8 cellular contexts compared by ENCODE assay signal in genomic region chr19:57849162-57849665, GRCh38. TPM values are rescaled to one million over a fixed set of nuclear protein-coding genes. Genes with fewer than 3 reads are reported as not detected.
DNase-seq lines count a peak whose midpoint lies in the region; ATAC-seq and TF ChIP-seq lines count a peak whose summit lies in the region.
"Not testable (repeated sequence)": the region's sequence is repeated elsewhere in the genome, so short reads cannot be mapped to it uniquely, and the experiment has no call there.

No MANE protein-coding gene starts in this region.

- POLR2A ChIA-PET in PC-3 (lab: Charles Lee; ENCODE audit: unreplicated experiment), result interaction anchor here (0.6 kb wide), 1 partner anchor 186 kb away, joined by 3 read pairs; no protein-coding TSS in a partner anchor

- ATAC-seq in GM21423 (IDR thresholded peaks at IDR 0.05; ENCODE audit: unreplicated experiment) (peak; percentile 28), HG03103 (IDR thresholded peaks at IDR 0.05; ENCODE audit: low read depth, unreplicated experiment) (peak; percentile 18), PC-3 (peak; percentile 22)

- not testable (repeated sequence) for H3K9me3 ChIP-seq in PC-3 (ENCODE audit: low read length); muscle layer of colon (ENCODE audit: low read length)

- H3K36me3 Mint-ChIP-seq in Calu3 (ENCODE audit: insufficient read depth, unreplicated experiment), result peaks cover 58% of the 10 kb centered on the region
- H3K36me3 Mint-ChIP-seq in activated naive CD4-positive, alpha-beta T cell treated with anti-CD3 and anti-CD28 coated beads, Interleukin-2, amount 10 ng/mL, durations not matched to agents 7 days and 5 days, result peaks cover 67% of the 10 kb centered on the region
- H3K36me3 Mint-ChIP-seq in stimulated activated naive CD8-positive, alpha-beta T cell treated with anti-CD3 and anti-CD28 coated beads, Interleukin-15, Interleukin-2, amounts not matched to agents 100 ng/mL and 50 ng/mL, for 24 hours (ENCODE audit: low read depth), result peaks cover 59% of the 10 kb centered on the region

- not testable (repeated sequence) for H4K20me1 ChIP-seq in PC-3 (ENCODE audit: low read length)

- not testable (repeated sequence) for DNase-seq in Calu3; PC-3; activated naive CD4-positive, alpha-beta T cell treated with anti-CD3 and anti-CD28 coated beads, Interleukin-2, amount 10 ng/mL, durations not matched to agents 7 days and 5 days; fibroblast of pulmonary artery (ENCODE audit: low read depth)

- not testable (repeated sequence) for H3K27ac ChIP-seq in PC-3 (ENCODE audit: low read length); muscle layer of colon (ENCODE audit: low read depth, low read length)

- not testable (repeated sequence) for H3F3A ChIP-seq in PC-3 (ENCODE audit: low read length, unreplicated experiment)

- H3K9ac ChIP-seq in PC-3 (ENCODE audit: low read length); muscle layer of colon (ENCODE audit: low read length): not testable (repeated sequence)

- H3K36me3 ChIP-seq in PC-3 (ENCODE audit: low read depth, low read length), result peaks cover 45% of the 10 kb centered on the region
- H3K36me3 ChIP-seq in muscle layer of colon (ENCODE audit: insufficient read depth, low read length), result not testable (repeated sequence)

- not testable (repeated sequence) for H2AFZ ChIP-seq in PC-3 (ENCODE audit: low read length)

- not testable (repeated sequence) for H3K9me2 ChIP-seq in PC-3 (replicated peaks; ENCODE audit: low read length)

- H3K4me1 Mint-ChIP-seq in Calu3 (ENCODE audit: low read depth, unreplicated experiment), result peaks cover 13% of the 10 kb centered on the region
- peaks cover 25% of the 10 kb centered on the region for H3K4me1 Mint-ChIP-seq in activated naive CD4-positive, alpha-beta T cell treated with anti-CD3 and anti-CD28 coated beads, Interleukin-2, amount 10 ng/mL, durations not matched to agents 7 days and 5 days
- H3K4me1 Mint-ChIP-seq in stimulated activated naive CD8-positive, alpha-beta T cell treated with anti-CD3 and anti-CD28 coated beads, Interleukin-15, Interleukin-2, amounts not matched to agents 100 ng/mL and 50 ng/mL, for 24 hours (ENCODE audit: low read depth), result peaks cover 27% of the 10 kb centered on the region

- H3K4me3 Mint-ChIP-seq in Calu3 (ENCODE audit: low read depth, unreplicated experiment), result peak overlapping the region; percentile 94
- H3K4me3 Mint-ChIP-seq in activated naive CD4-positive, alpha-beta T cell treated with anti-CD3 and anti-CD28 coated beads, Interleukin-2, amount 10 ng/mL, durations not matched to agents 7 days and 5 days, result peak overlapping the region; percentile 87
- peak overlapping the region; percentile 90 for H3K4me3 Mint-ChIP-seq in stimulated activated naive CD8-positive, alpha-beta T cell treated with anti-CD3 and anti-CD28 coated beads, Interleukin-15, Interleukin-2, amounts not matched to agents 100 ng/mL and 50 ng/mL, for 24 hours

- not testable (repeated sequence) for TF ChIP-seq CTCF in Calu3 (IDR thresholded peaks at IDR 0.05; ENCODE audit: unreplicated experiment); PC-3 (conservative IDR thresholded peaks at IDR 0.05; ENCODE audit: low read depth, low read length); fibroblast of pulmonary artery (IDR thresholded peaks at IDR 0.05; ENCODE audit: low read length, missing control alignments)

- not testable (repeated sequence) for H3K27me3 Mint-ChIP-seq in Calu3 (ENCODE audit: unreplicated experiment); activated naive CD4-positive, alpha-beta T cell treated with anti-CD3 and anti-CD28 coated beads, Interleukin-2, amount 10 ng/mL, durations not matched to agents 7 days and 5 days; stimulated activated naive CD8-positive, alpha-beta T cell treated with anti-CD3 and anti-CD28 coated beads, Interleukin-15, Interleukin-2, amounts not matched to agents 100 ng/mL and 50 ng/mL, for 24 hours

- intact Hi-C loops in Calu3 (cut with micrococcal nuclease; ENCODE audit: unreplicated experiment); PC-3 (cut with micrococcal nuclease): not testable (repeated sequence)

- peak overlapping the region; percentile 88; the same call in 1 of the 2 replicates for H3K4me3 ChIP-seq in PC-3 (ENCODE audit: low read length)
- peak overlapping the region; percentile 86 for H3K4me3 ChIP-seq in fibroblast of pulmonary artery (replicated peaks; ENCODE audit: low read depth, low read length)
- H3K4me3 ChIP-seq in muscle layer of colon (ENCODE audit: low read depth in 1 of 2, low read length in 2 of 2), result peak overlapping the region; percentile 80 to 84

- not testable (repeated sequence) for H3K4me1 ChIP-seq in PC-3 (ENCODE audit: insufficient read depth, low read length)
- H3K4me1 ChIP-seq in muscle layer of colon (ENCODE audit: insufficient read depth, low read length), result peaks cover 12% of the 10 kb centered on the region

- H3K27me3 ChIP-seq in PC-3 (ENCODE audit: low read length); muscle layer of colon (ENCODE audit: control insufficient read depth in 1 of 2, insufficient read depth in 2 of 2, low read length in 2 of 2): not testable (repeated sequence)

- CTCF ChIA-PET in Calu3 (lab: Charles Lee), result interaction anchor here (0.6 to 2.0 kb wide), 2 partner anchors 34 to 884 kb away, joined by 3 to 6 read pairs; partner anchors contain the start of gene ZNF552
- CTCF ChIA-PET in PC-3 (lab: Charles Lee), result not testable (repeated sequence)
- CTCF ChIA-PET in activated naive CD4-positive, alpha-beta T cell treated with anti-CD3 and anti-CD28 coated beads, Interleukin-2, amount 10 ng/mL, durations not matched to agents 7 days and 5 days (lab: Charles Lee), result interaction anchor here (0.7 kb wide), 1 partner anchor 191 kb away, joined by 3 read pairs; no protein-coding TSS in a partner anchor

- peak overlapping the region; percentile 83 for H3K27ac Mint-ChIP-seq in Calu3 (ENCODE audit: unreplicated experiment)
- H3K27ac Mint-ChIP-seq in activated naive CD4-positive, alpha-beta T cell treated with anti-CD3 and anti-CD28 coated beads, Interleukin-2, amount 10 ng/mL, durations not matched to agents 7 days and 5 days, result peak overlapping the region; percentile 95
- peak overlapping the region; percentile 91 for H3K27ac Mint-ChIP-seq in stimulated activated naive CD8-positive, alpha-beta T cell treated with anti-CD3 and anti-CD28 coated beads, Interleukin-15, Interleukin-2, amounts not matched to agents 100 ng/mL and 50 ng/mL, for 24 hours

- not testable (repeated sequence) for BruUV-seq in Calu3 (replicated peaks; lab: Mats Ljungman, UMichigan); PC-3 (replicated peaks; lab: Mats Ljungman, UMichigan)

- peaks cover 64% of the 10 kb centered on the region for H3K79me2 ChIP-seq in PC-3 (ENCODE audit: low read length)

- H3K4me2 ChIP-seq in PC-3 (ENCODE audit: low read length), result not testable (repeated sequence)

- not testable (repeated sequence) for H3K9me3 Mint-ChIP-seq in Calu3 (ENCODE audit: low read depth, unreplicated experiment); stimulated activated naive CD8-positive, alpha-beta T cell treated with anti-CD3 and anti-CD28 coated beads, Interleukin-15, Interleukin-2, amounts not matched to agents 100 ng/mL and 50 ng/mL, for 24 hours
- H3K9me3 Mint-ChIP-seq in activated naive CD4-positive, alpha-beta T cell treated with anti-CD3 and anti-CD28 coated beads, Interleukin-2, amount 10 ng/mL, durations not matched to agents 7 days and 5 days, result peaks cover 17% of the 10 kb centered on the region

RNA-seq across cellular contexts. Expression of gene ZNF587, which starts 0.4 kb away (rescaled TPM):
- total RNA-seq in Calu3 (2022) (111 and 113 TPM in 2 replicates), PC-3 (2014; rRNA removed) (16.3 and 21.4 TPM in 2 replicates)

RNA-seq across cellular contexts. Expression of gene ZNF587B, which starts 19.1 kb away (rescaled TPM):
- 31.1 and 31.6 TPM in 2 replicates for total RNA-seq in Calu3 (2022)
- total RNA-seq in PC-3 (2014; rRNA removed), result 21.2 and 28.0 TPM in 2 replicates

RNA-seq across cellular contexts. Expression of gene ZNF552, which starts 34.5 kb away (rescaled TPM):
- 24.0 and 24.8 TPM in 2 replicates for total RNA-seq in Calu3 (2022)
- total RNA-seq in PC-3 (2014; rRNA removed), result 8.4 and 12.0 TPM in 2 replicates

RNA-seq across cellular contexts. Expression of gene ZNF814, which starts 39.6 kb away (rescaled TPM):
- total RNA-seq in Calu3 (2022) (6.8 and 8.7 TPM in 2 replicates), PC-3 (2014; rRNA removed) (3.3 and 3.6 TPM in 2 replicates)
